In genomic region chr18:32889620-32890593, GRCh38 we compare ENCODE assay signal across 21 cellular contexts.
"Had no signal": no experiment of that assay in that cellular context is flagged by ENCODE, and none has a peak within 500 bp of the region (broad histone marks: within the 10 kb centered on the region; RNA-seq: fewer than 3 reads in every experiment).

No MANE protein-coding gene starts in this region.

- H3K27me3 Mint-ChIP-seq: activated CD4-positive, alpha-beta T cell treated with anti-CD3 and anti-CD28 coated beads, Interleukin-2, amount 10 ng/mL, durations not matched to agents 7 days and 5 days; brain; stimulated activated naive CD8-positive, alpha-beta T cell treated with anti-CD3 and anti-CD28 coated beads, Interleukin-15, amount 100 ng/mL, for 72 hours had no signal

- H3K4me3 Mint-ChIP-seq: activated CD4-positive, alpha-beta T cell treated with anti-CD3 and anti-CD28 coated beads, Interleukin-2, amount 10 ng/mL, durations not matched to agents 7 days and 5 days; activated naive CD4-positive, alpha-beta T cell treated with anti-CD3 and anti-CD28 coated beads for 36 hours; activated T-cell treated with anti-CD3 and anti-CD28 coated beads, Interleukin-2, amount 50 U/mL, for 4 hours; brain; naive thymus-derived CD8-positive, alpha-beta T cell; stimulated activated naive CD8-positive, alpha-beta T cell treated with anti-CD3 and anti-CD28 coated beads, Interleukin-15, amount 100 ng/mL, for 72 hours had no signal

- H3K9me3 Mint-ChIP-seq: activated CD4-positive, alpha-beta T cell treated with anti-CD3 and anti-CD28 coated beads, Interleukin-2, amount 10 ng/mL, durations not matched to agents 7 days and 5 days; activated T-cell treated with anti-CD3 and anti-CD28 coated beads, Interleukin-2, amount 50 U/mL, for 4 hours had no signal

- ATAC-seq: activated CD4-positive, CD25-positive, alpha-beta regulatory T cell treated with anti-CD3 and anti-CD28 coated beads, Interleukin-2, amount 50 U/mL, for 24 hours; activated T-cell treated with anti-CD3 and anti-CD28 coated beads, Interleukin-2, amount 50 U/mL, for 4 hours; left ventricle myocardium superior; naive thymus-derived CD8-positive, alpha-beta T cell; stimulated activated naive CD8-positive, alpha-beta T cell treated with anti-CD3 and anti-CD28 coated beads, Interleukin-15, amount 100 ng/mL, for 72 hours had no signal

- H3K4me3 ChIP-seq: dorsolateral prefrontal cortex, suprapubic skin, transverse colon, uterus had no signal

- H3K4me1 Mint-ChIP-seq: activated CD4-positive, alpha-beta T cell treated with anti-CD3 and anti-CD28 coated beads, Interleukin-2, amount 10 ng/mL, durations not matched to agents 7 days and 5 days; stimulated activated naive CD8-positive, alpha-beta T cell treated with anti-CD3 and anti-CD28 coated beads, Interleukin-15, amount 100 ng/mL, for 72 hours had no signal

- H3K36me3 Mint-ChIP-seq: brain had no signal

- H3K27ac ChIP-seq: dorsolateral prefrontal cortex, parathyroid adenoma, suprapubic skin, transverse colon, uterus had no signal

- H3K27me3 ChIP-seq: dorsolateral prefrontal cortex, suprapubic skin, transverse colon, uterus had no signal

- H3K36me3 ChIP-seq: suprapubic skin, transverse colon, uterus had no signal

- H3K4me1 ChIP-seq: parathyroid adenoma, suprapubic skin, transverse colon, uterus had no signal

- DNase-seq: activated CD4-positive, alpha-beta T cell treated with anti-CD3 and anti-CD28 coated beads, Interleukin-2, amount 10 ng/mL, durations not matched to agents 7 days and 5 days; activated CD8-positive, alpha-beta memory T cell treated with anti-CD3 and anti-CD28 coated beads, Interleukin-2, amount 50 U/mL, for 4 hours; activated naive CD4-positive, alpha-beta T cell treated with anti-CD3 and anti-CD28 coated beads for 36 hours; activated T-cell treated with anti-CD3 and anti-CD28 coated beads, Interleukin-2, amount 50 U/mL, for 4 hours; caudate nucleus; dorsolateral prefrontal cortex; foreskin melanocyte; hypothalamus; left ventricle myocardium superior; mesendoderm; naive thymus-derived CD8-positive, alpha-beta T cell; retina; stimulated activated naive CD8-positive, alpha-beta T cell treated with anti-CD3 and anti-CD28 coated beads, Interleukin-15, amount 100 ng/mL, for 72 hours; T-helper 1 cell; T1000; transverse colon; uterus had no signal

- H3K9ac ChIP-seq: parathyroid adenoma had no signal

- H3K9me3 ChIP-seq: suprapubic skin, transverse colon, uterus had no signal

- H3K27ac Mint-ChIP-seq: activated CD4-positive, alpha-beta T cell treated with anti-CD3 and anti-CD28 coated beads, Interleukin-2, amount 10 ng/mL, durations not matched to agents 7 days and 5 days; activated naive CD4-positive, alpha-beta T cell treated with anti-CD3 and anti-CD28 coated beads for 36 hours; naive thymus-derived CD8-positive, alpha-beta T cell; stimulated activated naive CD8-positive, alpha-beta T cell treated with anti-CD3 and anti-CD28 coated beads, Interleukin-15, amount 100 ng/mL, for 72 hours had no signal
